12 cellular contexts compared by ENCODE assay signal in the genomic region with DNA sequence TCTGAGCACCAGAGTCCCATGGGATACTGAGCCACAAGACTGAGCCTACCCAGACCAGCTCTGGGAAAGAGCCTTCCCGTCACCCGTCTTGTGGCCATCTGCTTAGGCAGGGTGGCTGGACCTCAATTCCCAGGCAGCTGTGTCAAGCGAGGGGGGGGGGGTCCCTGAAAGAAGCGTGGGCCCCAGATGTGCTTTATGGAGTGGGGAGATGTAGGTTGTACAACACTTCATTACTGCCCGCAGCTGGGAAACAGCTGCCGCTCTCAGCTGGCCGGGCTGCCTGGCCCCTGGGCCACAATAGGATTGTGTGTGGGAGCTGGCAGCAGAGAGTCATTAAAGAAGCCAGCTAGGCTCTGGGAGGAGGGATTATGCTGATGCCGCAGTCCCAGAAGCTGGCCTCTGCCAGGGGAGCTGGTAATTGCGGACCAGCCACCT.
DNase-seq lines count a peak whose midpoint lies in the region; ATAC-seq and TF ChIP-seq lines count a peak whose summit lies in the region.
"Had no signal": no experiment of that assay in that cellular context is flagged by ENCODE, and none has a peak within 500 bp of the region (broad histone marks: within the 10 kb centered on the region; RNA-seq: fewer than 3 reads in every experiment).

No MANE protein-coding gene starts in this region.

- H3K9me3 Mint-ChIP-seq in CD8-positive, alpha-beta memory T cell: no peaks in the 10 kb centered on the region

- DNase-seq in NCI-H1092 (lab: John Stamatoyannopoulos, UW) (peak; percentile 44), RWPE2 (ENCODE audit: low spot score) (no peak), right cardiac atrium (peak; percentile 69 to 85 (median 84)), sciatic nerve (ENCODE audit: low spot score) (no peak), GM13976 (ENCODE audit: low spot score) (no peak), activated gamma-delta T cell (lab: John Stamatoyannopoulos, UW) (no peak)
- DNase-seq in CD8-positive, alpha-beta memory T cell: no peak
- DNase-seq: activated CD4-positive, alpha-beta T cell treated with anti-CD3 and anti-CD28 coated beads for 48 hours; effector memory CD4-positive, alpha-beta T cell; MV-4-11 had no signal

- no peaks in the 10 kb centered on the region for H3K36me3 ChIP-seq in RWPE2 (ENCODE audit: low read depth)
- H3K36me3 ChIP-seq in CD8-positive, alpha-beta memory T cell (ENCODE audit: insufficient read depth, low read length): no peaks in the 10 kb centered on the region

- CTCF ChIA-PET in CD8-positive, alpha-beta memory T cell (lab: Charles Lee): no interaction called here

- TF ChIP-seq CTCF in RWPE2 (IDR thresholded peaks at IDR 0.05; ENCODE audit: poor library complexity, severe bottlenecking) (no peak), GM13976 (IDR thresholded peaks at IDR 0.05; ENCODE audit: borderline replicate concordance, control extremely low read depth, extremely low read depth, insufficient read depth, missing control alignments) (no peak)

- 59% methylated on average over 9 of the region's 9 CpGs for WGBS in right cardiac atrium

- H3K27ac ChIP-seq in RWPE2 (ENCODE audit: poor library complexity, severe bottlenecking): no peak overlapping the region
- H3K27ac ChIP-seq in right cardiac atrium (ENCODE audit: low read length): no peak overlapping the region
- no peak overlapping the region for H3K27ac ChIP-seq in CD8-positive, alpha-beta memory T cell (ENCODE audit: low read depth, low read length)

- H3K9me3 ChIP-seq in RWPE2 (ENCODE audit: severe bottlenecking): no peaks in the 10 kb centered on the region
- no peaks in the 10 kb centered on the region for H3K9me3 ChIP-seq in right cardiac atrium (ENCODE audit: control insufficient read depth, low read length)
- H3K9me3 ChIP-seq in CD8-positive, alpha-beta memory T cell (ENCODE audit: low read length): no peaks in the 10 kb centered on the region

- POLR2A ChIA-PET in CD8-positive, alpha-beta memory T cell (lab: Charles Lee): no interaction called here

- no peak overlapping the region for H3K27ac Mint-ChIP-seq in CD8-positive, alpha-beta memory T cell

- intact Hi-C loops in right cardiac atrium (cut with DNase I): loop anchor here in 1 of 4 donors (10.0 kb wide), 1 partner anchor 145 kb away; the partner anchor contains the start of gene GADD45G
- intact Hi-C loops in sciatic nerve (cut with DNase I): no loop called here

- in situ Hi-C loops in GM13976 (cut with MboI; ENCODE audit: low sequenced_read_pairs, unreplicated experiment): no loop called here

- H3K27me3 Mint-ChIP-seq in CD8-positive, alpha-beta memory T cell: peaks cover 0 to 2% of the 10 kb centered on the region in 2 donors
- H3K27me3 Mint-ChIP-seq: activated naive CD8-positive, alpha-beta T cell had no signal

- H3K36me3 Mint-ChIP-seq in CD8-positive, alpha-beta memory T cell: no peaks in the 10 kb centered on the region
- H3K36me3 Mint-ChIP-seq: activated naive CD8-positive, alpha-beta T cell had no signal

- no peak overlapping the region for H3K4me3 ChIP-seq in RWPE2 (ENCODE audit: severe bottlenecking)
- H3K4me3 ChIP-seq in right cardiac atrium (ENCODE audit: low read length): no peak overlapping the region
- no peak overlapping the region for H3K4me3 ChIP-seq in CD8-positive, alpha-beta memory T cell (ENCODE audit: low read length)

- H3K4me3 Mint-ChIP-seq in CD8-positive, alpha-beta memory T cell: no peak overlapping the region
- H3K4me3 Mint-ChIP-seq: activated naive CD8-positive, alpha-beta T cell had no signal

- H3K27me3 ChIP-seq in RWPE2 (ENCODE audit: insufficient read depth, poor library complexity, severe bottlenecking): no peaks in the 10 kb centered on the region
- H3K27me3 ChIP-seq in right cardiac atrium (ENCODE audit: control insufficient read depth, insufficient read depth): no peaks in the 10 kb centered on the region
- H3K27me3 ChIP-seq in CD8-positive, alpha-beta memory T cell (ENCODE audit: insufficient read depth, low read length, poor library complexity, severe bottlenecking): no peaks in the 10 kb centered on the region

- H3K4me1 ChIP-seq in RWPE2 (ENCODE audit: insufficient read depth, poor library complexity, severe bottlenecking): no peaks in the 10 kb centered on the region
- peaks cover 5% of the 10 kb centered on the region for H3K4me1 ChIP-seq in right cardiac atrium (ENCODE audit: control insufficient read depth, insufficient read depth, low read length)
- peaks cover 9% of the 10 kb centered on the region for H3K4me1 ChIP-seq in CD8-positive, alpha-beta memory T cell (ENCODE audit: insufficient read depth, low read length)

- 0 out of 3 replicates have a peak, but pooled peaks have one; percentile 27 for ATAC-seq in RWPE2 (ENCODE audit: low read depth)
- peak; percentile 59 to 69 for ATAC-seq in right cardiac atrium
- peak; percentile 80 for ATAC-seq in sciatic nerve
- ATAC-seq in esophagus mucosa: no peak

- H3K4me1 Mint-ChIP-seq in CD8-positive, alpha-beta memory T cell: peaks cover 8 to 26% (median 14%) of the 10 kb centered on the region in 3 donors

Comparison
In these comparisons a context has a peak if more than half of its experiments do, and no peak if none do; other contexts are left out.
1. DNase-seq: peak in NCI-H1092 (single experiment) and right cardiac atrium (3 of 3); none in RWPE2 (single experiment), sciatic nerve (single experiment), GM13976 (single experiment), CD8-positive, alpha-beta memory T cell (0 of 5) and activated gamma-delta T cell (single experiment).